ENCODE assay signal across 36 cellular contexts in genomic region chr7:44246396-44247113, GRCh38. TPM values are rescaled to one million over a fixed set of nuclear protein-coding genes. Genes with fewer than 3 reads are reported as not detected.
"Had no signal": no experiment of that assay in that cellular context is flagged by ENCODE, and none has a peak within 500 bp of the region (broad histone marks: within the 10 kb centered on the region; RNA-seq: fewer than 3 reads in every experiment).

No MANE protein-coding gene starts in this region.

- FAIRE-seq: kidney, pancreas, small intestine had no signal

- DNase-seq: activated CD4-positive, alpha-beta T cell treated with anti-CD3 and anti-CD28 coated beads for 36 hours; activated CD4-positive, CD25-positive, alpha-beta regulatory T cell; activated CD8-positive, alpha-beta memory T cell treated with anti-CD3 and anti-CD28 coated beads, Interleukin-2, amount 10 ng/mL, durations not matched to agents 7 days and 5 days; activated CD8-positive, alpha-beta T cell treated with anti-CD3 and anti-CD28 coated beads, Interleukin-2, amount 10 ng/mL, durations not matched to agents 7 days and 5 days; activated T-cell treated with anti-CD3 and anti-CD28 coated beads, Interleukin-2, amount 50 U/mL, for 48 hours; aorta; body of pancreas; cerebellar nuclear complex; dorsolateral prefrontal cortex; effector memory CD4-positive, alpha-beta T cell; head of caudate nucleus; hippocampal formation; kidney; left colon; midbrain; naive thymus-derived CD4-positive, alpha-beta T cell; nucleus accumbens; pancreas; retina; sigmoid colon; small intestine; stimulated activated CD4-positive, alpha-beta T cell treated with anti-CD3 and anti-CD28 coated beads, Interleukin-1b, Interleukin-23, amount 100 ng/mL, for 48 hours; stimulated activated CD4-positive, alpha-beta T cell treated with anti-CD3 and anti-CD28 coated beads, Interleukin-4, amount 100 ng/mL, for 4 hours; stimulated activated CD8-positive, alpha-beta memory T cell treated with anti-CD3 and anti-CD28 coated beads, Interleukin-4, amount 100 ng/mL, for 48 hours; stimulated activated naive CD8-positive, alpha-beta T cell treated with anti-CD3 and anti-CD28 coated beads, Interleukin-15, amount 100 ng/mL, for 72 hours; substantia nigra had no signal

- H3K4me1 ChIP-seq: pancreas, prostate gland, vagina had no signal

- H3K9me3 Mint-ChIP-seq: activated T-helper 2 cell treated with anti-CD3 and anti-CD28 coated beads, Interferon-gamma antibody, Interleukin-2, Interleukin-4, amounts not matched to agents 10 μg/mL and 5 μg/mL and 100 μg/mL, durations not matched to agents 14 hours and 24 hours and 36 hours; naive thymus-derived CD4-positive, alpha-beta T cell; stimulated activated naive CD8-positive, alpha-beta T cell treated with anti-CD3 and anti-CD28 coated beads, Interleukin-15, amount 100 ng/mL, for 72 hours; T-helper 2 cell treated with Interferon-gamma antibody and Interleukin-4, amounts not matched to agents 5 μg/mL and 100 μg/mL, for 36 hours; type B pancreatic cell had no signal

- H3K27ac Mint-ChIP-seq: activated CD4-positive, alpha-beta T cell treated with anti-CD3 and anti-CD28 coated beads for 36 hours; activated CD8-positive, alpha-beta memory T cell treated with anti-CD3 and anti-CD28 coated beads, Interleukin-2, amount 10 ng/mL, durations not matched to agents 7 days and 5 days; activated CD8-positive, alpha-beta T cell treated with anti-CD3 and anti-CD28 coated beads, Interleukin-2, amount 10 ng/mL, durations not matched to agents 7 days and 5 days; activated naive CD8-positive, alpha-beta T cell; activated T-helper 2 cell treated with anti-CD3 and anti-CD28 coated beads, Interferon-gamma antibody, Interleukin-2, Interleukin-4, amounts not matched to agents 10 μg/mL and 5 μg/mL and 100 μg/mL, durations not matched to agents 14 hours and 24 hours and 36 hours; stimulated activated memory B cell treated with anti-CD40 and anti-IgM and Interleukin-4, amounts not matched to agents 10 μg/mL and 1 μg/mL and 100 μg/mL, for 72 hours; stimulated activated naive CD8-positive, alpha-beta T cell treated with anti-CD3 and anti-CD28 coated beads, Interleukin-15, amount 100 ng/mL, for 72 hours; T-helper 2 cell treated with Interferon-gamma antibody and Interleukin-4, amounts not matched to agents 5 μg/mL and 100 μg/mL, for 36 hours; type B pancreatic cell had no signal

- H3K27me3 ChIP-seq: body of pancreas, cardiac muscle cell, dorsolateral prefrontal cortex, gastroesophageal sphincter, pancreas, vagina had no signal

- H3K4me3 Mint-ChIP-seq: activated CD4-positive, alpha-beta T cell treated with anti-CD3 and anti-CD28 coated beads for 36 hours; activated CD8-positive, alpha-beta memory T cell treated with anti-CD3 and anti-CD28 coated beads, Interleukin-2, amount 10 ng/mL, durations not matched to agents 7 days and 5 days; activated CD8-positive, alpha-beta T cell treated with anti-CD3 and anti-CD28 coated beads, Interleukin-2, amount 10 ng/mL, durations not matched to agents 7 days and 5 days; activated naive CD8-positive, alpha-beta T cell; naive thymus-derived CD4-positive, alpha-beta T cell; stimulated activated memory B cell treated with anti-CD40 and anti-IgM and Interleukin-4, amounts not matched to agents 10 μg/mL and 1 μg/mL and 100 μg/mL, for 72 hours; stimulated activated naive CD8-positive, alpha-beta T cell treated with anti-CD3 and anti-CD28 coated beads, Interleukin-15, amount 100 ng/mL, for 72 hours; T-helper 2 cell treated with Interferon-gamma antibody and Interleukin-4, amounts not matched to agents 5 μg/mL and 100 μg/mL, for 36 hours; type B pancreatic cell had no signal

- H3K4me1 Mint-ChIP-seq: activated CD4-positive, alpha-beta T cell treated with anti-CD3 and anti-CD28 coated beads for 36 hours; activated CD8-positive, alpha-beta memory T cell treated with anti-CD3 and anti-CD28 coated beads, Interleukin-2, amount 10 ng/mL, durations not matched to agents 7 days and 5 days; naive thymus-derived CD4-positive, alpha-beta T cell had no signal

- H3K4me3 ChIP-seq: body of pancreas, cardiac muscle cell, coronary artery, dorsolateral prefrontal cortex, gastroesophageal sphincter, pancreas, prostate gland, sigmoid colon, vagina had no signal

- H3K27ac ChIP-seq: body of pancreas, cardiac muscle cell, coronary artery, dorsolateral prefrontal cortex, gastroesophageal sphincter, pancreas, prostate gland, sigmoid colon, vagina had no signal

- H3K9me3 ChIP-seq: body of pancreas, gastroesophageal sphincter, pancreas, prostate gland, sigmoid colon, vagina had no signal

- H3K36me3 ChIP-seq: cardiac muscle cell, gastroesophageal sphincter, pancreas, prostate gland, sigmoid colon, vagina had no signal

- H3K36me3 Mint-ChIP-seq: activated CD8-positive, alpha-beta memory T cell treated with anti-CD3 and anti-CD28 coated beads, Interleukin-2, amount 10 ng/mL, durations not matched to agents 7 days and 5 days; activated naive CD8-positive, alpha-beta T cell; naive thymus-derived CD4-positive, alpha-beta T cell; stimulated activated memory B cell treated with anti-CD40 and anti-IgM and Interleukin-4, amounts not matched to agents 10 μg/mL and 1 μg/mL and 100 μg/mL, for 72 hours; type B pancreatic cell had no signal

- ATAC-seq: activated CD4-positive, alpha-beta T cell treated with anti-CD3 and anti-CD28 coated beads for 36 hours; activated CD8-positive, alpha-beta memory T cell treated with anti-CD3 and anti-CD28 coated beads, Interleukin-2, amount 10 ng/mL, durations not matched to agents 7 days and 5 days; activated CD8-positive, alpha-beta T cell treated with anti-CD3 and anti-CD28 coated beads, Interleukin-2, amount 10 ng/mL, durations not matched to agents 7 days and 5 days; body of pancreas; gastroesophageal sphincter; left colon; naive thymus-derived CD4-positive, alpha-beta T cell; pancreas; stimulated activated memory B cell treated with anti-CD40 and anti-IgM and Interleukin-4, amounts not matched to agents 10 μg/mL and 1 μg/mL and 100 μg/mL, for 72 hours; stimulated activated naive CD8-positive, alpha-beta T cell treated with anti-CD3 and anti-CD28 coated beads, Interleukin-15, amount 100 ng/mL, for 72 hours had no signal

- H3K27me3 Mint-ChIP-seq: activated CD4-positive, alpha-beta T cell treated with anti-CD3 and anti-CD28 coated beads for 36 hours; activated CD8-positive, alpha-beta memory T cell treated with anti-CD3 and anti-CD28 coated beads, Interleukin-2, amount 10 ng/mL, durations not matched to agents 7 days and 5 days; activated naive CD8-positive, alpha-beta T cell; naive thymus-derived CD4-positive, alpha-beta T cell; stimulated activated memory B cell treated with anti-CD40 and anti-IgM and Interleukin-4, amounts not matched to agents 10 μg/mL and 1 μg/mL and 100 μg/mL, for 72 hours; stimulated activated naive CD8-positive, alpha-beta T cell treated with anti-CD3 and anti-CD28 coated beads, Interleukin-15, amount 100 ng/mL, for 72 hours; type B pancreatic cell had no signal

RNA-seq across cellular contexts. Expression of gene GCK, which starts 57.3 kb away (rescaled TPM):
- total RNA-seq: activated CD8-positive, alpha-beta T cell treated with anti-CD3 and anti-CD28 coated beads, Interleukin-2, amount 10 ng/mL, durations not matched to agents 7 days and 5 days had no signal
